In genomic region chr18:31789409-31789808, GRCh38 we compare ENCODE assay signal across 35 cellular contexts. TPM values are rescaled to one million over a fixed set of nuclear protein-coding genes. Genes with fewer than 3 reads are reported as not detected.
"Had no signal": no experiment of that assay in that cellular context is flagged by ENCODE, and none has a peak within 500 bp of the region (broad histone marks: within the 10 kb centered on the region; RNA-seq: fewer than 3 reads in every experiment).

No MANE protein-coding gene starts in this region.

- DNase-seq: activated CD4-positive, alpha-beta T cell treated with anti-CD3 and anti-CD28 coated beads for 1 hour; activated CD4-positive, alpha-beta T cell treated with anti-CD3 and anti-CD28 coated beads for 48 hours; activated CD4-positive, alpha-beta T cell treated with anti-CD3 and anti-CD28 coated beads, Interleukin-2, amount 50 U/mL, for 4 hours; activated CD4-positive, CD25-positive, alpha-beta regulatory T cell; activated CD8-positive, alpha-beta memory T cell treated with anti-CD3 and anti-CD28 coated beads, Interleukin-2, amount 10 ng/mL, durations not matched to agents 7 days and 5 days; activated effector memory CD4-positive, alpha-beta T cell treated with anti-CD3 and anti-CD28 coated beads, Interleukin-2, amount 50 U/mL, for 16 hours; activated naive CD4-positive, alpha-beta T cell; activated naive CD8-positive, alpha-beta T cell treated with anti-CD3 and anti-CD28 coated beads, Interleukin-2, amount 10 ng/mL, durations not matched to agents 7 days and 5 days; activated T-cell treated with anti-CD3 and anti-CD28 coated beads, Interleukin-2, amount 50 U/mL, for 1 hour; activated T-cell treated with anti-CD3 and anti-CD28 coated beads, Interleukin-2, amount 50 U/mL, for 72 hours; MM.1S; NCI-H1092 treated with DMSO at 0.1 percent for 48 hours; NCI-H1417; NCI-H146; NCI-H187; NCI-H2029 treated with DMSO at 0.1 percent for 48 hours; NCI-H2107; NCI-H2171; NCI-H226; NCI-H446 treated with DMSO at 0.1 percent for 48 hours; NCI-H524; PC-3; Peyer's patch; RPMI8226; SIG-M5; SW 1271; T1000; WERI-Rb-1 had no signal

- H3K4me1 ChIP-seq: ascending aorta, Peyer's patch had no signal

- ATAC-seq: activated CD8-positive, alpha-beta memory T cell treated with anti-CD3 and anti-CD28 coated beads, Interleukin-2, amount 10 ng/mL, durations not matched to agents 7 days and 5 days; activated T-cell treated with anti-CD3 and anti-CD28 coated beads, Interleukin-2, amount 50 U/mL, for 72 hours; activated T-helper 17 cell treated with anti-CD3 and anti-CD28 coated beads, Interleukin-2, amount 50 U/mL, for 72 hours; PC-3 had no signal

- H3K4me3 ChIP-seq: ascending aorta, cardiac muscle cell, Peyer's patch had no signal

- H3K36me3 ChIP-seq: ascending aorta, cardiac muscle cell, Peyer's patch, WERI-Rb-1 had no signal

- H3K9me3 ChIP-seq: ascending aorta, Peyer's patch had no signal

- H3K27me3 ChIP-seq: ascending aorta, cardiac muscle cell, Peyer's patch had no signal

- H3K27ac ChIP-seq: ascending aorta, cardiac muscle cell, KMS-11, Peyer's patch, WERI-Rb-1 had no signal

RNA-seq across cellular contexts. Expression of gene SLC25A52, which starts 28.7 kb away (rescaled TPM):
- total RNA-seq: activated T-cell treated with anti-CD3 and anti-CD28 coated beads, Interleukin-2, amount 50 U/mL, for 72 hours; activated T-helper 17 cell treated with anti-CD3 and anti-CD28 coated beads, Interleukin-2, amount 50 U/mL, for 72 hours; ascending aorta; cardiac muscle cell; LHCN-M2; PC-3; Peyer's patch; SK-MEL-5; T-helper 1 cell treated with Interleukin-12 subunit alpha and Interleukin-12 subunit beta and Interleukin-4 antibody, amounts not matched to agents 30 ng/mL and 1 ng/mL, for 36 hours had no signal
- polyA plus RNA-seq: cardiac muscle cell had no signal
